8 cellular contexts compared by ENCODE assay signal in the genomic region with DNA sequence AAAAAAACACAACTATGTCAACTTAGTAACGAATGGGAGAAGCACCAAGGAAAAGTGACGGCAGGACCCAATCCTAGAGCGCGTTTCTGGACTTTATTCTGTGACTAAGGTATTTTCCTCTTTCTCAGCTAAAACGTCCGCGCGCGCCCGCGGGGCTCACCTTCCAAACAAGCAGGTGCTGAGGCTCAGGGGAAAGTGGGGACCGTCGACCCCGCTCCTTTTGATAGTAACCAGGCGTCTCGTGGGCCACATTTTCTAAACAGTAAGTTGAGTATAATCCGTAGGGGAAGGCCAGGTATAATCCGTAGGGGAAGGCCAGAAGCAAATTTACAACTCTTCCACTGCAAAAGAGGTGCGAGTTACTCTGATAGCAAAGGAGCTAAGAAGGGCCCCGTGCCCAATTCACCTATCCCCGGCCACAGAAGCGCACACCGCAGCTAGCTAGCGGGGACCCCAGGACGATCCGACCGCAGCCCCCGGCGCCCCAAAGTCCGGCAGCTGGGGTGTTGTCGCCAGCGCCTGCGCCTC. TPM values are rescaled to one million over a fixed set of nuclear protein-coding genes. Genes with fewer than 3 reads are reported as not detected.
DNase-seq lines count a peak whose midpoint lies in the region; ATAC-seq and TF ChIP-seq lines count a peak whose summit lies in the region.

No MANE protein-coding gene starts in this region.

- H3K4me1 ChIP-seq in mucosa of descending colon (ENCODE audit: low read depth), result peaks cover 17% of the 10 kb centered on the region

- DNase-seq in NCI-H69 (lab: John Stamatoyannopoulos, UW), result peak; percentile 25
- peak; percentile 11 for DNase-seq in central memory CD4-positive, alpha-beta T cell
- peak in 2 of 3 donors; percentile 46 to 60 for DNase-seq in mucosa of descending colon
- no peak for DNase-seq in NCI-H345 treated with DMSO at 0.1 percent for 48 hours (lab: John Stamatoyannopoulos, UW; ENCODE audit: unreplicated experiment)
- no peak for DNase-seq in superior temporal gyrus (ENCODE audit: extremely low spot score)
- DNase-seq in NCI-H2227 treated with DMSO at 0.1 percent for 48 hours (lab: John Stamatoyannopoulos, UW), result no peak

- H3K4me3 ChIP-seq in GM08714 (ENCODE audit: low read length) (peak overlapping the region; percentile 92), mucosa of descending colon (peak overlapping the region; percentile 40)

- no peaks in the 10 kb centered on the region for H3K9me3 ChIP-seq in mucosa of descending colon

- no peaks in the 10 kb centered on the region for H3K36me3 ChIP-seq in mucosa of descending colon (ENCODE audit: low read depth)

- intact Hi-C loops in mucosa of descending colon (cut with DNase I, micrococcal nuclease), result no loop called here

- ATAC-seq in mucosa of descending colon (peak; percentile 30), GM18873 (IDR thresholded peaks at IDR 0.05; ENCODE audit: low FRiP score, unreplicated experiment) (no peak)

- no peak for TF ChIP-seq CTCF in mucosa of descending colon (IDR thresholded peaks at IDR 0.05)

RNA-seq across cellular contexts. Expression of a gene that starts 0.7 kb away (rescaled TPM):
- total RNA-seq in mucosa of descending colon, result 10 to 100 TPM in 2 of 3 donors, 1 to 10 TPM in 1; 7.7 to 54.7 (median 14.0) TPM

Comparison
In these comparisons a context has a peak if more than half of its experiments do, and no peak if none do; other contexts are left out.
1. DNase-seq: peak in NCI-H69 (single experiment), central memory CD4-positive, alpha-beta T cell (single experiment) and mucosa of descending colon (2 of 3); none in NCI-H345 treated with DMSO at 0.1 percent for 48 hours (single experiment), superior temporal gyrus (single experiment) and NCI-H2227 treated with DMSO at 0.1 percent for 48 hours (single experiment).